21 cellular contexts compared by ENCODE assay signal in the genomic region with DNA sequence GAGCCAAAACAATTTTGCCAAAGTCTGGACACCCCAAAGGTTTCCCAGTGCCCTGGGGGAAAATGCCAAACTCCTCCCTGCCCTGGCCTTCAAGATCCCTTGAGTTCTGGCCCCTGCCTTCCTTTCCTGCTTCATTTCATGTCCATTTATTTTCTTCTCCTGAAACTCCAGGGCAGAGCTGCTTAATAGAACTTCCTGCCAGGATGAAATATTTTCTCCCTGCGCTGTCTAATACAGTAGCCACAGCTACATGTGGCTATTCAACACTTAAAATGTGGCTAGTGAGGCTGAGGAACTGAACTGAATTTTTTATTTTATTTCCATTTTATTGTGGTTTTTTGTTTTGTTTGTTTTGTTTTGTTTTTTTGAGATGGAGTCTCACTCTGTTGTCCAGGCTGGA. TPM values are rescaled to one million over a fixed set of nuclear protein-coding genes. Genes with fewer than 3 reads are reported as not detected.
A peak's percentile ranks its signal among the peaks of the same experiment; 100 is the strongest.
DNase-seq lines count a peak whose midpoint lies in the region; ATAC-seq, FAIRE-seq and TF ChIP-seq lines count a peak whose summit lies in the region.
"Had no signal": no experiment of that assay in that cellular context is flagged by ENCODE, and none has a peak within 500 bp of the region (broad histone marks: within the 10 kb centered on the region; RNA-seq: fewer than 3 reads in every experiment).

No MANE protein-coding gene starts in this region.

- H3K14ac ChIP-seq in IMR-90 (replicated peaks; ENCODE audit: low read depth, low read length) (no peak overlapping the region), H1 (ENCODE audit: insufficient read length) (no peak overlapping the region)

- no peak overlapping the region for H4K5ac ChIP-seq in IMR-90 (ENCODE audit: low read depth, low read length)
- H4K5ac ChIP-seq in H1 (ENCODE audit: insufficient read length, low read depth, low read length): no peak overlapping the region

- DNase-seq in AG20443 (ENCODE audit: low spot score) (peak; percentile 47), IMR-90 (no peak), H1 (ENCODE audit: low read depth in 1 of 2, low spot score in 2 of 2) (no peak), mesothelial cell of epicardium (ENCODE audit: low spot score in 2 of 2, unreplicated experiment in 2 of 2) (no peak), tibial artery (no peak), MM.1S (no peak), GM12892 (ENCODE audit: insufficient read length) (no peak)
- DNase-seq: BE2C, NCI-H1694 treated with DMSO at 0.1 percent for 48 hours, NCI-H2081 treated with DMSO at 0.1 percent for 48 hours, NCI-H2171 treated with DMSO at 0.1 percent for 48 hours, NCI-H524 treated with DMSO at 0.1 percent for 48 hours, NCI-H82, OCI-M1, SW 1271 had no signal

- peak overlapping the region; percentile 11 for H2AK9ac ChIP-seq in IMR-90 (replicated peaks; ENCODE audit: low read depth, low read length, poor library complexity)

- peaks cover 37% of the 10 kb centered on the region for H3K4me1 Mint-ChIP-seq in mesothelial cell of epicardium
- H3K4me1 Mint-ChIP-seq: IgD-negative memory B cell had no signal

- peak overlapping the region; percentile 30 for H3K27ac Mint-ChIP-seq in mesothelial cell of epicardium
- H3K27ac Mint-ChIP-seq: IgD-negative memory B cell had no signal

- H3K56ac ChIP-seq in IMR-90 (ENCODE audit: extremely low read depth, insufficient read depth, low read length): no peak overlapping the region
- no peak overlapping the region for H3K56ac ChIP-seq in H1 (replicated peaks; ENCODE audit: insufficient read length, low read depth, low read length)

- H3K4me2 ChIP-seq in IMR-90 (ENCODE audit: low read depth, low read length): no peak overlapping the region
- H3K4me2 ChIP-seq in H1 (ENCODE audit: insufficient read depth in 1 of 2, low read depth in 2 of 2, low read length in 2 of 2): no peak overlapping the region
- H3K4me2 ChIP-seq in MM.1S (ENCODE audit: low read depth, low read length): no peak overlapping the region

- H3K23ac ChIP-seq in IMR-90 (ENCODE audit: low read depth, low read length) (no peak overlapping the region), H1 (ENCODE audit: insufficient read length) (no peak overlapping the region)

- no peak overlapping the region for H3K9ac ChIP-seq in IMR-90 (ENCODE audit: low read depth, low read length)
- H3K9ac ChIP-seq in H1 (replicated peaks in 1 of 4; ENCODE audit: extremely low read depth in 1 of 4, low read depth in 3 of 4, low read length in 3 of 4): no peak overlapping the region
- no peak overlapping the region for H3K9ac ChIP-seq in MM.1S (ENCODE audit: low read length)

- H3K9me3 ChIP-seq in IMR-90 (ENCODE audit: control insufficient read depth, insufficient read depth, low read length) (no peaks in the 10 kb centered on the region), H1 (ENCODE audit: insufficient read depth in 2 of 2, low read depth in 1 of 2, low read length in 1 of 2) (no peaks in the 10 kb centered on the region), tibial artery (no peaks in the 10 kb centered on the region), MM.1S (replicated peaks; ENCODE audit: insufficient read depth, low read length) (no peaks in the 10 kb centered on the region)
- H3K9me3 ChIP-seq: BE2C, HAP-1 had no signal

- TF ChIP-seq EP300 in H1 (IDR thresholded peaks at IDR 0.05; ENCODE audit: borderline replicate concordance in 1 of 2, low read depth in 2 of 2, low read length in 2 of 2): no peak

- peaks cover 15% of the 10 kb centered on the region for H3K9me1 ChIP-seq in IMR-90 (ENCODE audit: insufficient read depth, low read length)

- TF ChIP-seq CTCF in IMR-90 (conservative IDR thresholded peaks at IDR 0.05; ENCODE audit: low read depth, low read length) (no peak), H1 (IDR thresholded peaks at IDR 0.05; ENCODE audit: control extremely low read depth in 1 of 3, insufficient read depth in 1 of 3, low read depth in 1 of 3, low read length in 3 of 3) (no peak), mesothelial cell of epicardium (IDR thresholded peaks at IDR 0.05; ENCODE audit: unreplicated experiment) (no peak), tibial artery (IDR thresholded peaks at IDR 0.05) (no peak), MM.1S (IDR thresholded peaks at IDR 0.05; ENCODE audit: low read length) (no peak)

- H3K79me1 ChIP-seq in IMR-90 (ENCODE audit: low read depth in 1 of 2, low read length in 2 of 2): peaks cover 12 to 61% of the 10 kb centered on the region in 2 experiments
- H3K79me1 ChIP-seq in H1 (ENCODE audit: low read depth, low read length): no peaks in the 10 kb centered on the region

- intact Hi-C loops in IMR-90 (cut with micrococcal nuclease) (no loop called here), tibial artery (cut with DNase I; ENCODE audit: low total_unique reads) (no loop called here)

- TF ChIP-seq RAD21 in IMR-90 (IDR thresholded peaks at IDR 0.05; ENCODE audit: low read length): no peak
- no peak for TF ChIP-seq RAD21 in H1 (IDR thresholded peaks at IDR 0.05 in 1 of 2, conservative IDR thresholded peaks at IDR 0.05 in 1 of 2; ENCODE audit: low read depth in 2 of 2, low read length in 2 of 2)

- H3K27ac ChIP-seq in IMR-90 (ENCODE audit: insufficient read depth, low read length) (no peak overlapping the region), H1 (ENCODE audit: low read depth, low read length) (no peak overlapping the region), tibial artery (no peak overlapping the region), MM.1S (ENCODE audit: low read length) (no peak overlapping the region)

- no peaks in the 10 kb centered on the region for H4K20me1 ChIP-seq in IMR-90 (ENCODE audit: insufficient read depth, low read length)
- no peaks in the 10 kb centered on the region for H4K20me1 ChIP-seq in H1 (replicated peaks in 1 of 2; ENCODE audit: control insufficient read depth in 1 of 2, insufficient read depth in 2 of 2, low read length in 2 of 2)
- H4K20me1 ChIP-seq in MM.1S (ENCODE audit: insufficient read depth, low read length): no peaks in the 10 kb centered on the region

- H3K4ac ChIP-seq in IMR-90 (ENCODE audit: low read depth, low read length) (no peak overlapping the region), H1 (replicated peaks; ENCODE audit: insufficient read length, low read depth, low read length) (peak overlapping the region; percentile 40)

- no peak overlapping the region for H2BK120ac ChIP-seq in IMR-90 (ENCODE audit: low read depth, low read length)
- peak overlapping the region; percentile 26 for H2BK120ac ChIP-seq in H1 (replicated peaks; ENCODE audit: low read depth, low read length)

- H3K4me1 ChIP-seq in IMR-90 (ENCODE audit: control insufficient read depth, insufficient read depth, low read length) (peaks cover 13% of the 10 kb centered on the region), H1 (replicated peaks in 1 of 4; ENCODE audit: control insufficient read depth in 3 of 4, insufficient read depth in 4 of 4, low read length in 3 of 4) (peaks cover 14 to 42% (median 23%) of the 10 kb centered on the region in 4 experiments), tibial artery (peaks cover 0 to 6% (median 3%) of the 10 kb centered on the region in 4 donors), MM.1S (ENCODE audit: low read length) (no peaks in the 10 kb centered on the region)
- H3K4me1 ChIP-seq: BE2C, HAP-1 had no signal

- no peak overlapping the region for H3K4me3 Mint-ChIP-seq in mesothelial cell of epicardium
- H3K4me3 Mint-ChIP-seq: IgD-negative memory B cell had no signal

- no CpG with 5 or more reads among the region's 1 CpG for WGBS in IMR-90 (ENCODE audit: extremely low coverage in 2 of 2, insufficient read length in 1 of 2), 2 experiments
- 95% methylated on average over 1 of the region's 1 CpG; no CpG with 5 or more reads in 1 of the 2 experiments for WGBS in H1 (ENCODE audit: extremely low coverage in 1 of 2, insufficient coverage in 1 of 2, insufficient read length in 1 of 2, insufficient replicate concordance in 2 of 2, low coverage in 1 of 2, low lambda C conversion rate in 2 of 2, missing lambda C conversion rate in 1 of 2), 2 experiments

- no peak overlapping the region for H2AK5ac ChIP-seq in IMR-90 (ENCODE audit: low read depth, low read length)
- peak overlapping the region; percentile 55 for H2AK5ac ChIP-seq in H1 (ENCODE audit: low read depth, low read length)

- H2BK12ac ChIP-seq in H1 (ENCODE audit: low read depth, low read length): peak overlapping the region; percentile 91; the same call in 1 of the 2 replicates

- H3K36me3 ChIP-seq in IMR-90 (ENCODE audit: control insufficient read depth, insufficient read depth, low read length) (no peaks in the 10 kb centered on the region), H1 (ENCODE audit: control insufficient read depth in 2 of 4, insufficient read depth in 4 of 4, low read length in 3 of 4) (no peaks in the 10 kb centered on the region), tibial artery (no peaks in the 10 kb centered on the region), MM.1S (replicated peaks; ENCODE audit: insufficient read depth, low read length) (no peaks in the 10 kb centered on the region)
- H3K36me3 ChIP-seq: BE2C, HAP-1 had no signal

- no peak overlapping the region for H3K4me3 ChIP-seq in IMR-90 (ENCODE audit: insufficient read depth, low read depth, low read length)
- H3K4me3 ChIP-seq in H1 (ENCODE audit: extremely low read depth in 1 of 4, insufficient read depth in 2 of 4, low read depth in 3 of 4, low read length in 4 of 4): no peak overlapping the region
- no peak overlapping the region for H3K4me3 ChIP-seq in tibial artery
- no peak overlapping the region for H3K4me3 ChIP-seq in MM.1S (ENCODE audit: low read length)
- H3K4me3 ChIP-seq: GM12878, HAP-1 had no signal

- no peaks in the 10 kb centered on the region for H3K9me3 Mint-ChIP-seq in mesothelial cell of epicardium

- H3K36me3 Mint-ChIP-seq in mesothelial cell of epicardium: no peaks in the 10 kb centered on the region
- H3K36me3 Mint-ChIP-seq: IgD-negative memory B cell had no signal

- H3F3A ChIP-seq in MM.1S (ENCODE audit: insufficient read depth, low read length): no peaks in the 10 kb centered on the region

- POLR2A ChIA-PET in IMR-90 (lab: Charles Lee; ENCODE audit: unreplicated experiment) (no interaction called here), H1 (lab: Charles Lee; ENCODE audit: partially characterized antibody) (interaction anchor here (1.6 to 2.1 kb wide), 3 partner anchors 9 to 63 kb away, joined by 3 to 5 read pairs (median 4); no protein-coding TSS in a partner anchor)

- no peak overlapping the region for H4K8ac ChIP-seq in IMR-90 (ENCODE audit: low read depth in 2 of 2, low read length in 2 of 2)
- H4K8ac ChIP-seq in H1 (ENCODE audit: extremely low read depth, insufficient read depth, low read length): no peak overlapping the region

- no peaks in the 10 kb centered on the region for H3K27me3 ChIP-seq in IMR-90 (ENCODE audit: control insufficient read depth, insufficient read depth, low read length)
- no peaks in the 10 kb centered on the region for H3K27me3 ChIP-seq in H1 (replicated peaks in 1 of 4; ENCODE audit: control insufficient read depth in 3 of 4, extremely low read depth in 1 of 4, insufficient read depth in 3 of 4, low read length in 3 of 4)
- no peaks in the 10 kb centered on the region for H3K27me3 ChIP-seq in tibial artery
- peaks cover 43% of the 10 kb centered on the region for H3K27me3 ChIP-seq in MM.1S (replicated peaks; ENCODE audit: insufficient read depth, low read length)
- H3K27me3 ChIP-seq: BE2C had no signal

- dilution Hi-C loops in IMR-90 (cut with HindIII; ENCODE audit: low sequenced_read_pairs, unreplicated experiment): no loop called here

- no peaks in the 10 kb centered on the region for H3K27me3 Mint-ChIP-seq in mesothelial cell of epicardium (ENCODE audit: low read depth)

- CTCF ChIA-PET in IMR-90 (lab: Yijun Ruan, JAX): interaction anchor here (1.2 kb wide), 1 partner anchor 9 kb away, joined by 3 read pairs; no protein-coding TSS in a partner anchor
- CTCF ChIA-PET in H1 (lab: Charles Lee; ENCODE audit: partially characterized antibody): interaction anchor here (0.6 to 13.8 kb wide), 22 partner anchors 10 to 1709 kb away, joined by 3 to 128 read pairs (median 4); a partner anchor contains a TSS

- no TSS peak for BruUV-seq in IMR-90 (replicated peaks; lab: Mats Ljungman, UMichigan)

- no peak for ATAC-seq in IMR-90 (ENCODE audit: low read depth)
- ATAC-seq: GM12878, Right ventricle myocardium inferior had no signal

- no peak for TF ChIP-seq POLR2A in IMR-90 (IDR thresholded peaks at IDR 0.05; ENCODE audit: low read depth, low read length)
- TF ChIP-seq POLR2A in H1 (IDR thresholded peaks at IDR 0.05; ENCODE audit: control extremely low read depth in 1 of 2, low read depth in 2 of 2, low read length in 2 of 2): no peak
- no peak for TF ChIP-seq POLR2A in GM12892 (IDR thresholded peaks at IDR 0.05; ENCODE audit: low read depth, low read length)

- no peak overlapping the region for H2AFZ ChIP-seq in IMR-90 (replicated peaks; ENCODE audit: low read length, poor library complexity)
- no peak overlapping the region for H2AFZ ChIP-seq in H1 (ENCODE audit: low read length)
- no peak overlapping the region for H2AFZ ChIP-seq in MM.1S (ENCODE audit: low read length)

- H2BK15ac ChIP-seq in IMR-90 (ENCODE audit: low read depth, low read length): no peak overlapping the region
- no peak overlapping the region for H2BK15ac ChIP-seq in H1 (ENCODE audit: low read length)

- H4K91ac ChIP-seq in IMR-90 (ENCODE audit: insufficient read depth, low read depth, low read length) (no peak overlapping the region), H1 (replicated peaks; ENCODE audit: insufficient read length, low read length) (no peak overlapping the region)

- no peaks in the 10 kb centered on the region for H3K23me2 ChIP-seq in H1 (ENCODE audit: low read depth, low read length)

- H3K79me2 ChIP-seq in H1 (ENCODE audit: control insufficient read depth in 1 of 2, insufficient read depth in 2 of 2, low read length in 2 of 2) (no peaks in the 10 kb centered on the region), MM.1S (ENCODE audit: low read length) (no peaks in the 10 kb centered on the region)

- H3K18ac ChIP-seq in IMR-90 (ENCODE audit: low read depth, low read length) (no peak overlapping the region), H1 (ENCODE audit: extremely low read depth, low read length) (0 out of 2 replicates have a peak overlapping the region, but pooled peaks have one; percentile 21)

- H2BK20ac ChIP-seq in IMR-90 (ENCODE audit: low read depth, low read length) (no peak overlapping the region), H1 (ENCODE audit: low read length) (peak overlapping the region; percentile 89; the same call in 1 of the 2 replicates)

- H2BK5ac ChIP-seq in IMR-90 (ENCODE audit: low read depth, low read length, poor library complexity, severe bottlenecking): no peak overlapping the region
- H2BK5ac ChIP-seq in H1 (ENCODE audit: low read depth, low read length): peak overlapping the region; percentile 38; the same call in 1 of the 2 replicates

- FAIRE-seq in H1 (lab: Jason Lieb, UNC) (no peak), GM12892 (lab: Jason Lieb, UNC) (no peak)
- FAIRE-seq: GM12878, HTR-8/SVneo, RCC 7860 had no signal

- H3K9me2 ChIP-seq in MM.1S (replicated peaks; ENCODE audit: insufficient read depth, low read length): no peaks in the 10 kb centered on the region

- in situ Hi-C loops in IMR-90 (cut with MboI; ENCODE audit: low sequenced_read_pairs): no loop called here

RNA-seq across cellular contexts. Expression of a gene that starts 49.6 kb away (rescaled TPM):
- total RNA-seq in IMR-90 (2012; rRNA removed): 10.8 and 12.2 TPM in 2 replicates
- 31.3 and 32.0 TPM in 2 replicates for polyA plus RNA-seq in IMR-90 (2012; rRNA removed)
- 19.3 and 25.7 TPM in 2 replicates for polyA plus RNA-seq in IMR-90 (2012; cell fraction: cytosol; rRNA removed)
- polyA plus RNA-seq in IMR-90 (2012; cell fraction: nucleus; rRNA removed; ENCODE audit: low replicate concordance): 64.7 and 77.6 TPM in 2 replicates
- total RNA-seq in H1 (2021; fragmentation: NEBNext Ultra II Directional; extraction: Animal tissue kit (Norgen Biotek cat#: 25700)): 4.5 and 5.2 TPM in 2 replicates
- 2.6 and 3.7 TPM in 2 replicates for polyA plus RNA-seq in H1 (2011; rRNA removed)
- polyA plus RNA-seq in H1 (2011; cell fraction: cytosol; rRNA removed): 6.7 TPM
- 13.5 TPM for polyA plus RNA-seq in H1 (2011; cell fraction: nucleus; rRNA removed)
- 3.5 to 4.3 TPM (median 3.7 TPM) in 4 replicates for polyA plus RNA-seq in H1 (2012, experiment 1 of 2)
- polyA plus RNA-seq in H1 (2012, experiment 2 of 2): 1.0 TPM
- polyA plus RNA-seq in H1 (2013, experiment 1 of 2): 7.6 TPM
- polyA plus RNA-seq in H1 (2013, experiment 2 of 2): 6.3 TPM
- 1.7 and 4.2 TPM in 2 replicates for polyA minus RNA-seq in H1 (2011; rRNA and poly(A)+ RNA removed)
- 0.95 TPM for polyA minus RNA-seq in H1 (2011; cell fraction: cytosol; rRNA and poly(A)+ RNA removed)
- 11.5 TPM for polyA minus RNA-seq in H1 (2011; cell fraction: nucleus; rRNA and poly(A)+ RNA removed)
- 12.6 to 14.4 TPM (median 14.1 TPM) in 3 replicates for total RNA-seq in mesothelial cell of epicardium
- 0.08 TPM for polyA plus RNA-seq in GM12892 (2012; ENCODE audit: missing spikeins)
- total RNA-seq: GM12878 had no signal
- polyA plus RNA-seq: IgD-negative memory B cell had no signal
